ENCODE assay signal across 1 cellular context in the genomic region with DNA sequence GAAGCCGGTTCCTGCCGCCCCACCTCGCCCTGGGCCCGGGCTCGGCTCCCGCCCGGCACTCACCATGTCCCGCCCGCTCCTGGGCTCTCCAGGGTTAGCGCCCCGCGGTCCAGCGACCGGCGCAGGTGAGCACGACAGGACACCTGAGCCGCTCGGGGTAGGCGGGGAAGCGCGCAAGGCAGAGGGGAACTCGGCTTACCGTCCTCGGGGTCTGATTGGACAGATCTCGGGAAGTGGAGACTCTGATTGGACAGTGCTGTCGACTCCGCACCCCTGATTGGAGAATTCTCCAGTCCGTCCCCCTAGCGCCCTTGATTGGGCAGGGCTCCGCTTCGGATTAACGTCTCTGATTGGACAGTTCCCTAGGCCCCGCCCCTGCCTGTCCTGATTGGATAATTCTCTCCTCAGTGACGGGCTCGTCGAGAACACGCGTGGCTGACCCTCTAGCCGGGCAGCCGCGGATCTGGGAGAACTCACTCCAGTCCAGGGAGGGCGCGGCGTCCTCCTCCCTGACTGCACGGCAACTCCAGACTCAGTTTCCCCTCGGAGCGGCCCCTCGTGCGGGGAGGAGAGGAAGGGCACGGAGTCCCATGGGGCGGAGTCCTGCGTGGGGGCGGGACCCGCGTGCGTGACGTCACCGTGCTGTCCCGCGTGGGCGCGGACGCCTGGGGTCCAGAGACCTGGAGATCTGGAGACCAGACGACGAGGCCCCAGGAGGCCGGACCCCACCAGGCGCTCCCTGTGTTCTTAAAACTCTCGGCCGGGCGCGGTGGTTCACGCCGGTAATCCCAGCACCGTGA.
TF ChIP-seq lines count a peak whose summit lies in the region.

A gene (minus strand): TSS at position 197 of the 800 bp plus-strand sequence. CDS start 131 bp downstream, at position 66.

TF ChIP-seq in K562, 482 proteins besides CTCF, POLR2A, EP300 and RAD21 (continued from another document and continues in another):
- TF ChIP-seq, protein P1, sequence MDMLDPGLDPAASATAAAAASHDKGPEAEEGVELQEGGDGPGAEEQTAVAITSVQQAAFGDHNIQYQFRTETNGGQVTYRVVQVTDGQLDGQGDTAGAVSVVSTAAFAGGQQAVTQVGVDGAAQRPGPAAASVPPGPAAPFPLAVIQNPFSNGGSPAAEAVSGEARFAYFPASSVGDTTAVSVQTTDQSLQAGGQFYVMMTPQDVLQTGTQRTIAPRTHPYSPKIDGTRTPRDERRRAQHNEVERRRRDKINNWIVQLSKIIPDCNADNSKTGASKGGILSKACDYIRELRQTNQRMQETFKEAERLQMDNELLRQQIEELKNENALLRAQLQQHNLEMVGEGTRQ (CRISPR knock-in tag; IDR thresholded peaks at IDR 0.05): no peak
- no peak for TF ChIP-seq CAMTA2 (CRISPR knock-in tag; conservative IDR thresholded peaks at IDR 0.05)
- TF ChIP-seq RAD51 (IDR thresholded peaks at IDR 0.05; ENCODE audit: borderline replicate concordance, low read depth): no peak; the same call in 1 of the 2 replicates
- peak; percentile 67; the same call in 1 of the 2 replicates for TF ChIP-seq ZNF311 (CRISPR knock-in tag; IDR thresholded peaks at IDR 0.05)
- TF ChIP-seq TAF1 (IDR thresholded peaks at IDR 0.05; ENCODE audit: control insufficient read depth, extremely low read depth, insufficient read depth, low read length, severe bottlenecking): peak; percentile 34
- no peak for TF ChIP-seq KLF10 (CRISPR knock-in tag; IDR thresholded peaks at IDR 0.05)
- TF ChIP-seq, protein P2, sequence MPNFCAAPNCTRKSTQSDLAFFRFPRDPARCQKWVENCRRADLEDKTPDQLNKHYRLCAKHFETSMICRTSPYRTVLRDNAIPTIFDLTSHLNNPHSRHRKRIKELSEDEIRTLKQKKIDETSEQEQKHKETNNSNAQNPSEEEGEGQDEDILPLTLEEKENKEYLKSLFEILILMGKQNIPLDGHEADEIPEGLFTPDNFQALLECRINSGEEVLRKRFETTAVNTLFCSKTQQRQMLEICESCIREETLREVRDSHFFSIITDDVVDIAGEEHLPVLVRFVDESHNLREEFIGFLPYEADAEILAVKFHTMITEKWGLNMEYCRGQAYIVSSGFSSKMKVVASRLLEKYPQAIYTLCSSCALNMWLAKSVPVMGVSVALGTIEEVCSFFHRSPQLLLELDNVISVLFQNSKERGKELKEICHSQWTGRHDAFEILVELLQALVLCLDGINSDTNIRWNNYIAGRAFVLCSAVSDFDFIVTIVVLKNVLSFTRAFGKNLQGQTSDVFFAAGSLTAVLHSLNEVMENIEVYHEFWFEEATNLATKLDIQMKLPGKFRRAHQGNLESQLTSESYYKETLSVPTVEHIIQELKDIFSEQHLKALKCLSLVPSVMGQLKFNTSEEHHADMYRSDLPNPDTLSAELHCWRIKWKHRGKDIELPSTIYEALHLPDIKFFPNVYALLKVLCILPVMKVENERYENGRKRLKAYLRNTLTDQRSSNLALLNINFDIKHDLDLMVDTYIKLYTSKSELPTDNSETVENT (CRISPR knock-in tag; IDR thresholded peaks at IDR 0.05): peak; percentile 49; the same call in 1 of the 2 replicates
- peak; percentile 45; the same call in 1 of the 2 replicates for TF ChIP-seq HLTF (IDR thresholded peaks at IDR 0.05)
- TF ChIP-seq, protein P3, sequence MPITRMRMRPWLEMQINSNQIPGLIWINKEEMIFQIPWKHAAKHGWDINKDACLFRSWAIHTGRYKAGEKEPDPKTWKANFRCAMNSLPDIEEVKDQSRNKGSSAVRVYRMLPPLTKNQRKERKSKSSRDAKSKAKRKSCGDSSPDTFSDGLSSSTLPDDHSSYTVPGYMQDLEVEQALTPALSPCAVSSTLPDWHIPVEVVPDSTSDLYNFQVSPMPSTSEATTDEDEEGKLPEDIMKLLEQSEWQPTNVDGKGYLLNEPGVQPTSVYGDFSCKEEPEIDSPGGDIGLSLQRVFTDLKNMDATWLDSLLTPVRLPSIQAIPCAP (CRISPR knock-in tag; IDR thresholded peaks at IDR 0.05; ENCODE audit: borderline replicate concordance): no peak
- TF ChIP-seq FOXP1 (CRISPR knock-in tag; IDR thresholded peaks at IDR 0.05): peak; percentile 86
- no peak for TF ChIP-seq POLR3G (IDR thresholded peaks at IDR 0.05; ENCODE audit: extremely low read depth, insufficient read length, insufficient replicate concordance)
- no peak for TF ChIP-seq ELF4 (CRISPR knock-in tag; IDR thresholded peaks at IDR 0.05)
- TF ChIP-seq TAF15 (IDR thresholded peaks at IDR 0.05; ENCODE audit: low read depth, low read length): no peak
- TF ChIP-seq ZFP1 (CRISPR knock-in tag; IDR thresholded peaks at IDR 0.05): no peak
- peak; percentile 29; the same call in 1 of the 2 replicates for TF ChIP-seq POLR2H (tag; IDR thresholded peaks at IDR 0.05; ENCODE audit: low read depth)
- TF ChIP-seq STAG1 (CRISPR knock-in tag; IDR thresholded peaks at IDR 0.05; ENCODE audit: borderline replicate concordance): peak; percentile 45; the same call in 1 of the 2 replicates
- TF ChIP-seq RBM14 (IDR thresholded peaks at IDR 0.05; ENCODE audit: borderline replicate concordance, insufficient read depth, low read depth, low read length): no peak
- TF ChIP-seq ZNF316 (IDR thresholded peaks at IDR 0.05): no peak
- TF ChIP-seq POLR2B (IDR thresholded peaks at IDR 0.05; ENCODE audit: low read depth, partially characterized antibody): peak; percentile 65
- no peak for TF ChIP-seq HNRNPUL1 (IDR thresholded peaks at IDR 0.05; ENCODE audit: low read length)
- no peak for TF ChIP-seq NCOR1 (IDR thresholded peaks at IDR 0.05)
- peak; percentile 99 for TF ChIP-seq TARDBP (IDR thresholded peaks at IDR 0.05)
- TF ChIP-seq ZNF165 (CRISPR knock-in tag; IDR thresholded peaks at IDR 0.05; ENCODE audit: borderline replicate concordance): no peak
- TF ChIP-seq SRSF3 (IDR thresholded peaks at IDR 0.05; ENCODE audit: insufficient read depth, low read length): no peak
- no peak for TF ChIP-seq SRSF9 (IDR thresholded peaks at IDR 0.05; ENCODE audit: borderline replicate concordance, low read depth, low read length)
- TF ChIP-seq, protein P4, sequence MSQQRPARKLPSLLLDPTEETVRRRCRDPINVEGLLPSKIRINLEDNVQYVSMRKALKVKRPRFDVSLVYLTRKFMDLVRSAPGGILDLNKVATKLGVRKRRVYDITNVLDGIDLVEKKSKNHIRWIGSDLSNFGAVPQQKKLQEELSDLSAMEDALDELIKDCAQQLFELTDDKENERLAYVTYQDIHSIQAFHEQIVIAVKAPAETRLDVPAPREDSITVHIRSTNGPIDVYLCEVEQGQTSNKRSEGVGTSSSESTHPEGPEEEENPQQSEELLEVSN (IDR thresholded peaks at IDR 0.05; ENCODE audit: borderline replicate concordance in 1 of 2, extremely low read depth in 1 of 2, insufficient read depth in 1 of 2, insufficient read length in 1 of 2, low read depth in 1 of 2, low read length in 1 of 2, poor library complexity in 1 of 2, severe bottlenecking in 1 of 2): peak; percentile 83 to 85
- no peak for TF ChIP-seq TCF7 (IDR thresholded peaks at IDR 0.05; ENCODE audit: borderline replicate concordance)
- TF ChIP-seq, protein P5, sequence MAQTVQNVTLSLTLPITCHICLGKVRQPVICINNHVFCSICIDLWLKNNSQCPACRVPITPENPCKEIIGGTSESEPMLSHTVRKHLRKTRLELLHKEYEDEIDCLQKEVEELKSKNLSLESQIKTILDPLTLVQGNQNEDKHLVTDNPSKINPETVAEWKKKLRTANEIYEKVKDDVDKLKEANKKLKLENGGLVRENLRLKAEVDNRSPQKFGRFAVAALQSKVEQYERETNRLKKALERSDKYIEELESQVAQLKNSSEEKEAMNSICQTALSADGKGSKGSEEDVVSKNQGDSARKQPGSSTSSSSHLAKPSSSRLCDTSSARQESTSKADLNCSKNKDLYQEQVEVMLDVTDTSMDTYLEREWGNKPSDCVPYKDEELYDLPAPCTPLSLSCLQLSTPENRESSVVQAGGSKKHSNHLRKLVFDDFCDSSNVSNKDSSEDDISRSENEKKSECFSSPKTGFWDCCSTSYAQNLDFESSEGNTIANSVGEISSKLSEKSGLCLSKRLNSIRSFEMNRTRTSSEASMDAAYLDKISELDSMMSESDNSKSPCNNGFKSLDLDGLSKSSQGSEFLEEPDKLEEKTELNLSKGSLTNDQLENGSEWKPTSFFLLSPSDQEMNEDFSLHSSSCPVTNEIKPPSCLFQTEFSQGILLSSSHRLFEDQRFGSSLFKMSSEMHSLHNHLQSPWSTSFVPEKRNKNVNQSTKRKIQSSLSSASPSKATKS (CRISPR knock-in tag; IDR thresholded peaks at IDR 0.05): no peak
- peak; percentile 92 for TF ChIP-seq SP2 (IDR thresholded peaks at IDR 0.05; ENCODE audit: extremely low read depth, low read depth, low read length, poor library complexity, severe bottlenecking)
- TF ChIP-seq GABPB1 (CRISPR knock-in tag; IDR thresholded peaks at IDR 0.05): peak; percentile 51; the same call in 1 of the 2 replicates
- peak; percentile 57; the same call in 1 of the 2 replicates for TF ChIP-seq ZBTB7A (IDR thresholded peaks at IDR 0.05; ENCODE audit: borderline replicate concordance, control insufficient read depth, low read depth, low read length)
- no peak for TF ChIP-seq ZBTB8A (IDR thresholded peaks at IDR 0.05; ENCODE audit: partially characterized antibody)
- TF ChIP-seq SMARCB1 (IDR thresholded peaks at IDR 0.05; ENCODE audit: insufficient read length, low read depth): no peak
- TF ChIP-seq ETV5 (CRISPR knock-in tag; IDR thresholded peaks at IDR 0.05; ENCODE audit: low read depth): peak; percentile 48
- TF ChIP-seq, protein P6, sequence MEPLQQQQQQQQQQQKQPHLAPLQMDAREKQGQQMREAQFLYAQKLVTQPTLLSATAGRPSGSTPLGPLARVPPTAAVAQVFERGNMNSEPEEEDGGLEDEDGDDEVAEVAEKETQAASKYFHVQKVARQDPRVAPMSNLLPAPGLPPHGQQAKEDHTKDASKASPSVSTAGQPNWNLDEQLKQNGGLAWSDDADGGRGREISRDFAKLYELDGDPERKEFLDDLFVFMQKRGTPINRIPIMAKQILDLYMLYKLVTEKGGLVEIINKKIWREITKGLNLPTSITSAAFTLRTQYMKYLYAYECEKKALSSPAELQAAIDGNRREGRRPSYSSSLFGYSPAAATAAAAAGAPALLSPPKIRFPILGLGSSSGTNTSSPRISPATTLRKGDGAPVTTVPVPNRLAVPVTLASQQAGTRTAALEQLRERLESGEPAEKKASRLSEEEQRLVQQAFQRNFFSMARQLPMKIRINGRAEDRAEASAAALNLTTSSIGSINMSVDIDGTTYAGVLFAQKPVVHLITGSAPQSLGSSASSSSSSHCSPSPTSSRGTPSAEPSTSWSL (CRISPR knock-in tag; IDR thresholded peaks at IDR 0.05; ENCODE audit: borderline replicate concordance): no peak
- no peak for TF ChIP-seq BACH1 (tag; IDR thresholded peaks at IDR 0.05)
- TF ChIP-seq, protein P7, sequence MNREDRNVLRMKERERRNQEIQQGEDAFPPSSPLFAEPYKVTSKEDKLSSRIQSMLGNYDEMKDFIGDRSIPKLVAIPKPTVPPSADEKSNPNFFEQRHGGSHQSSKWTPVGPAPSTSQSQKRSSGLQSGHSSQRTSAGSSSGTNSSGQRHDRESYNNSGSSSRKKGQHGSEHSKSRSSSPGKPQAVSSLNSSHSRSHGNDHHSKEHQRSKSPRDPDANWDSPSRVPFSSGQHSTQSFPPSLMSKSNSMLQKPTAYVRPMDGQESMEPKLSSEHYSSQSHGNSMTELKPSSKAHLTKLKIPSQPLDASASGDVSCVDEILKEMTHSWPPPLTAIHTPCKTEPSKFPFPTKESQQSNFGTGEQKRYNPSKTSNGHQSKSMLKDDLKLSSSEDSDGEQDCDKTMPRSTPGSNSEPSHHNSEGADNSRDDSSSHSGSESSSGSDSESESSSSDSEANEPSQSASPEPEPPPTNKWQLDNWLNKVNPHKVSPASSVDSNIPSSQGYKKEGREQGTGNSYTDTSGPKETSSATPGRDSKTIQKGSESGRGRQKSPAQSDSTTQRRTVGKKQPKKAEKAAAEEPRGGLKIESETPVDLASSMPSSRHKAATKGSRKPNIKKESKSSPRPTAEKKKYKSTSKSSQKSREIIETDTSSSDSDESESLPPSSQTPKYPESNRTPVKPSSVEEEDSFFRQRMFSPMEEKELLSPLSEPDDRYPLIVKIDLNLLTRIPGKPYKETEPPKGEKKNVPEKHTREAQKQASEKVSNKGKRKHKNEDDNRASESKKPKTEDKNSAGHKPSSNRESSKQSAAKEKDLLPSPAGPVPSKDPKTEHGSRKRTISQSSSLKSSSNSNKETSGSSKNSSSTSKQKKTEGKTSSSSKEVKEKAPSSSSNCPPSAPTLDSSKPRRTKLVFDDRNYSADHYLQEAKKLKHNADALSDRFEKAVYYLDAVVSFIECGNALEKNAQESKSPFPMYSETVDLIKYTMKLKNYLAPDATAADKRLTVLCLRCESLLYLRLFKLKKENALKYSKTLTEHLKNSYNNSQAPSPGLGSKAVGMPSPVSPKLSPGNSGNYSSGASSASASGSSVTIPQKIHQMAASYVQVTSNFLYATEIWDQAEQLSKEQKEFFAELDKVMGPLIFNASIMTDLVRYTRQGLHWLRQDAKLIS (CRISPR knock-in tag; IDR thresholded peaks at IDR 0.05): peak; percentile 45; the same call in 1 of the 2 replicates
- TF ChIP-seq, protein P8, sequence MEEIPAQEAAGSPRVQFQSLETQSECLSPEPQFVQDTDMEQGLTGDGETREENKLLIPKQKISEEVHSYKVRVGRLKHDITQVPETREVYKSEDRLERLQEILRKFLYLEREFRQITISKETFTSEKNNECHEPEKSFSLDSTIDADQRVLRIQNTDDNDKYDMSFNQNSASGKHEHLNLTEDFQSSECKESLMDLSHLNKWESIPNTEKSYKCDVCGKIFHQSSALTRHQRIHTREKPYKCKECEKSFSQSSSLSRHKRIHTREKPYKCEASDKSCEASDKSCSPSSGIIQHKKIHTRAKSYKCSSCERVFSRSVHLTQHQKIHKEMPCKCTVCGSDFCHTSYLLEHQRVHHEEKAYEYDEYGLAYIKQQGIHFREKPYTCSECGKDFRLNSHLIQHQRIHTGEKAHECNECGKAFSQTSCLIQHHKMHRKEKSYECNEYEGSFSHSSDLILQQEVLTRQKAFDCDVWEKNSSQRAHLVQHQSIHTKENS (CRISPR knock-in tag; IDR thresholded peaks at IDR 0.05): no peak
- TF ChIP-seq ZSCAN29 (IDR thresholded peaks at IDR 0.05): peak; percentile 63
- TF ChIP-seq SMAD4 (CRISPR knock-in tag; conservative IDR thresholded peaks at IDR 0.05): no peak
- peak; percentile 62; the same call in 1 of the 2 replicates for TF ChIP-seq PRMT5 (CRISPR knock-in tag; IDR thresholded peaks at IDR 0.05)
- TF ChIP-seq, protein P9, sequence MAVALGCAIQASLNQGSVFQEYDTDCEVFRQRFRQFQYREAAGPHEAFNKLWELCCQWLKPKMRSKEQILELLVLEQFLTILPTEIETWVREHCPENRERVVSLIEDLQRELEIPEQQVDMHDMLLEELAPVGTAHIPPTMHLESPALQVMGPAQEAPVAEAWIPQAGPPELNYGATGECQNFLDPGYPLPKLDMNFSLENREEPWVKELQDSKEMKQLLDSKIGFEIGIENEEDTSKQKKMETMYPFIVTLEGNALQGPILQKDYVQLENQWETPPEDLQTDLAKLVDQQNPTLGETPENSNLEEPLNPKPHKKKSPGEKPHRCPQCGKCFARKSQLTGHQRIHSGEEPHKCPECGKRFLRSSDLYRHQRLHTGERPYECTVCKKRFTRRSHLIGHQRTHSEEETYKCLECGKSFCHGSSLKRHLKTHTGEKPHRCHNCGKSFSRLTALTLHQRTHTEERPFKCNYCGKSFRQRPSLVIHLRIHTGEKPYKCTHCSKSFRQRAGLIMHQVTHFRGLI (CRISPR knock-in tag; IDR thresholded peaks at IDR 0.05): 0 out of 2 replicates have a peak, but pooled peaks have one; percentile 7
- no peak for TF ChIP-seq ZKSCAN8 (CRISPR knock-in tag; IDR thresholded peaks at IDR 0.05)
